Comparison of ENCODE assay signal across 6 cellular contexts in the genomic region with DNA sequence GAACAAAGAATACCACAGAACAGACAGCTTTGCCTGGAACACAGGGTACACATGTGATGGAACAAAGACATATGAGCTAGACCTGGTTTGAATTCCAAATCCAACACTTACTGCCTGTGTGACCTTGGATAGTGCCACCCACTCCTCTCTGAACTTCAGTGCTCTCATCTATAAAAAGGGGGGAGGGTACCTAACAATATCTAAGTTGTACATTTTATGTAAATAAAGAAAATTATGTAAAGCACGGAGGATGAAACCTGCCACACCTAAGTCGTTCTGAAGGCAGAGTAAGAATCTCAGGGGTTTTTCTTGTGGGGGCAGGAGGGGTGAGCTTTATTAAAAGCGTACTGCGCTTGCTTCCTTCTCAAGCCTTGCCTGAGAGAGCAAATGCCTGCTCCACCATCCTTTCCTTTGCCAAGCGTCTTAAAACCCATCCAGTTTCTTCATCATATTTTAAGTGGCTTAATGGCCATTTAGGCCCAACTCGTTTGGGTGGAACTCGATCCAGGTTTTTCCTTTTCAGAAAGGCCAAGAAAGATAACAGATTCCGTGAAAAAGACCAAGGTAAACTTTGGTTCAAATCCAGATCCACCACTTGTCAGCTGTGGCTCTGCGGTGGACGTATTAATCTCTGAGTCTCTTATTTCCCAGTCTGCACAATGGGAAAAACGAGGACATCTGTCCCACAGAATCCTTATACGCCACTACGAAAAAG. TPM values are rescaled to one million over a fixed set of nuclear protein-coding genes. Genes with fewer than 3 reads are reported as not detected.
A peak's percentile ranks its signal among the peaks of the same experiment; 100 is the strongest.
DNase-seq lines count a peak whose midpoint lies in the region; ATAC-seq, FAIRE-seq and TF ChIP-seq lines count a peak whose summit lies in the region.

No MANE protein-coding gene starts in this region.

- peak overlapping the region; percentile 95 to 100 (median 98) for H3K4me3 Mint-ChIP-seq in CD4-positive, CD25-positive, alpha-beta regulatory T cell
- H3K4me3 Mint-ChIP-seq in T-cell = peak overlapping the region; percentile 99 to 100 (median 100)

- H3K9me3 ChIP-seq in CD4-positive, CD25-positive, alpha-beta regulatory T cell (ENCODE audit: control insufficient read depth in 2 of 2, low read length in 2 of 2) = peaks cover 6 to 11% of the 10 kb centered on the region in 2 experiments
- peaks cover 0 to 4% of the 10 kb centered on the region in 2 donors for H3K9me3 ChIP-seq in kidney (ENCODE audit: control insufficient read depth in 1 of 2, low read length in 2 of 2)

- peak overlapping the region; percentile 93 for H3K27ac ChIP-seq in CD4-positive, CD25-positive, alpha-beta regulatory T cell (ENCODE audit: insufficient read depth, low read length, poor library complexity, severe bottlenecking)
- H3K27ac ChIP-seq in kidney (ENCODE audit: low read depth in 2 of 2, low read length in 2 of 2) = peak overlapping the region; percentile 88 to 90

- peak in 2 of 3 donors; percentile 22 to 45 for DNase-seq in CD4-positive, CD25-positive, alpha-beta regulatory T cell
- peak in 12 of 34 experiments; percentile 6 to 54 (median 17) for DNase-seq in T-cell
- DNase-seq in kidney = no peak
- DNase-seq in NCI-H526 treated with DMSO at 0.1 percent for 48 hours (lab: John Stamatoyannopoulos, UW) = no peak

- peaks cover 0 to 9% (median 4%) of the 10 kb centered on the region in 7 donors for H3K9me3 Mint-ChIP-seq in CD4-positive, CD25-positive, alpha-beta regulatory T cell
- H3K9me3 Mint-ChIP-seq in T-cell = peaks cover 0 to 6% (median 6%) of the 10 kb centered on the region in 3 donors

- H3K27me3 Mint-ChIP-seq in CD4-positive, CD25-positive, alpha-beta regulatory T cell = peaks cover 6% of the 10 kb centered on the region
- no peaks in the 10 kb centered on the region for H3K27me3 Mint-ChIP-seq in T-cell

- H3K27ac Mint-ChIP-seq in CD4-positive, CD25-positive, alpha-beta regulatory T cell = peak overlapping the region; percentile 97 to 100 (median 99)
- peak overlapping the region; percentile 98 to 99 for H3K27ac Mint-ChIP-seq in T-cell

- POLR2A ChIA-PET in T-cell (lab: Charles Lee) = interaction anchor here (0.6 to 2.1 kb wide), 7 partner anchors 10 to 102 kb away, joined by 3 to 7 read pairs (median 3); no protein-coding TSS in a partner anchor

- H3K36me3 ChIP-seq in CD4-positive, CD25-positive, alpha-beta regulatory T cell (ENCODE audit: control insufficient read depth, insufficient read depth, low read length) = peaks cover 38% of the 10 kb centered on the region
- peaks cover 6 to 19% of the 10 kb centered on the region in 2 donors for H3K36me3 ChIP-seq in kidney (ENCODE audit: control insufficient read depth in 1 of 2, insufficient read depth in 2 of 2, low read length in 2 of 2)

- H3K9ac ChIP-seq in kidney (ENCODE audit: low read length in 2 of 2) = peak overlapping the region; percentile 97

- H3K4me1 ChIP-seq in CD4-positive, CD25-positive, alpha-beta regulatory T cell (ENCODE audit: control insufficient read depth, insufficient read depth, low read length, poor library complexity, severe bottlenecking) = peaks cover 32% of the 10 kb centered on the region
- peaks cover 22 to 26% of the 10 kb centered on the region in 2 donors for H3K4me1 ChIP-seq in kidney (ENCODE audit: control insufficient read depth in 1 of 2, insufficient read depth in 1 of 2, low read depth in 1 of 2, low read length in 2 of 2)

- H3K4me1 Mint-ChIP-seq in CD4-positive, CD25-positive, alpha-beta regulatory T cell = peaks cover 38 to 58% (median 49%) of the 10 kb centered on the region in 4 donors
- peaks cover 54 to 60% (median 58%) of the 10 kb centered on the region in 3 donors for H3K4me1 Mint-ChIP-seq in T-cell

- H3K36me3 Mint-ChIP-seq in CD4-positive, CD25-positive, alpha-beta regulatory T cell = peaks cover 33% of the 10 kb centered on the region
- peaks cover 41% of the 10 kb centered on the region for H3K36me3 Mint-ChIP-seq in T-cell

- ATAC-seq in CD4-positive, CD25-positive, alpha-beta regulatory T cell (ENCODE audit: low read depth in 2 of 2) = no peak
- ATAC-seq in T-cell (replicated peaks in 1 of 4) (no peak), GM19328 (IDR thresholded peaks at IDR 0.05; ENCODE audit: unreplicated experiment) (no peak), GM21576 (IDR thresholded peaks at IDR 0.05; ENCODE audit: unreplicated experiment) (no peak)

- peak overlapping the region; percentile 96 for H3K4me3 ChIP-seq in CD4-positive, CD25-positive, alpha-beta regulatory T cell (ENCODE audit: low read depth, low read length)
- H3K4me3 ChIP-seq in kidney (ENCODE audit: low read length in 2 of 2) = peak overlapping the region; percentile 97

- H3K27me3 ChIP-seq in CD4-positive, CD25-positive, alpha-beta regulatory T cell (ENCODE audit: control insufficient read depth, insufficient read depth, low read length) = no peaks in the 10 kb centered on the region

- intact Hi-C loops in kidney (cut with DNase I) = no loop called here

- no peak for TF ChIP-seq CTCF in kidney (IDR thresholded peaks at IDR 0.05; ENCODE audit: borderline replicate concordance, extremely low read depth, insufficient read depth)

- FAIRE-seq in kidney (lab: Jason Lieb, UNC) = no peak

- CTCF ChIA-PET in T-cell (lab: Charles Lee) = interaction anchor here (0.6 to 4.3 kb wide), 5 partner anchors 42 to 57 kb away, joined by 3 to 20 read pairs (median 4); no protein-coding TSS in a partner anchor

RNA-seq across cellular contexts. Expression of gene DDX24, which starts 1.0 kb away (rescaled TPM):
- 518 TPM for total RNA-seq in CD4-positive, CD25-positive, alpha-beta regulatory T cell
- 100 to 1,000 TPM; 221 to 279 (median 244) TPM for polyA plus RNA-seq in CD4-positive, CD25-positive, alpha-beta regulatory T cell
- total RNA-seq in T-cell (100 to 1,000 TPM; 258 to 448 (median 265) TPM), kidney (193 TPM)
- polyA plus RNA-seq in kidney (ENCODE audit: insufficient read depth, low read depth, low replicate concordance) = 139 TPM

RNA-seq across cellular contexts. Expression of gene IFI27L1, which starts 1.1 kb away (rescaled TPM):
- total RNA-seq in CD4-positive, CD25-positive, alpha-beta regulatory T cell = 12.0 TPM
- polyA plus RNA-seq in CD4-positive, CD25-positive, alpha-beta regulatory T cell = 10 to 100 TPM in 2 of 4 donors, 1 to 10 TPM in 2; 5.8 to 11.2 (median 9.9) TPM
- total RNA-seq in T-cell = 10 to 100 TPM in 3 of 5 donors, 1 to 10 TPM in 2; 7.1 to 10.4 (median 10.0) TPM
- 22.5 TPM for total RNA-seq in kidney
- 30.6 TPM for polyA plus RNA-seq in kidney (ENCODE audit: insufficient read depth, low read depth, low replicate concordance)

RNA-seq across cellular contexts. Expression of gene IFI27, which starts 30.5 kb away (rescaled TPM):
- total RNA-seq in CD4-positive, CD25-positive, alpha-beta regulatory T cell = 2.9 TPM
- 10 to 100 TPM in 1 of 4 donors, 1 to 10 TPM in 2, under 1 TPM in 1; 0.71 to 13.1 (median 1.9) TPM for polyA plus RNA-seq in CD4-positive, CD25-positive, alpha-beta regulatory T cell
- total RNA-seq in T-cell = 1 to 10 TPM; 1.6 to 6.1 (median 1.8) TPM
- total RNA-seq in kidney = 143 TPM
- polyA plus RNA-seq in kidney (ENCODE audit: insufficient read depth, low read depth, low replicate concordance) = 356 TPM

RNA-seq across cellular contexts. Expression of gene IFI27L2, which starts 49.4 kb away (rescaled TPM):
- total RNA-seq in CD4-positive, CD25-positive, alpha-beta regulatory T cell = 27.5 TPM
- polyA plus RNA-seq in CD4-positive, CD25-positive, alpha-beta regulatory T cell = 10 to 100 TPM; 59.1 to 90.9 (median 75.9) TPM
- total RNA-seq in T-cell (10 to 100 TPM; 18.2 to 37.4 (median 27.7) TPM), kidney (28.2 TPM)
- 223 TPM for polyA plus RNA-seq in kidney (ENCODE audit: insufficient read depth, low read depth, low replicate concordance)

RNA-seq across cellular contexts. Expression of gene OTUB2, which starts 53.9 kb away (rescaled TPM):
- total RNA-seq in CD4-positive, CD25-positive, alpha-beta regulatory T cell = 0.25 TPM
- under 1 TPM in 3 of 4 donors, not detected in 1; 0.33 to 0.46 (median 0.41) TPM for polyA plus RNA-seq in CD4-positive, CD25-positive, alpha-beta regulatory T cell
- total RNA-seq in T-cell (under 1 TPM; 0.09 to 0.57 (median 0.28) TPM), kidney (1.1 TPM)
- polyA plus RNA-seq in kidney (ENCODE audit: insufficient read depth, low read depth, low replicate concordance) = 1.6 TPM

Comparison
In these comparisons a context has a peak if more than half of its experiments do, and no peak if none do; other contexts are left out.
1. DNase-seq: peak in CD4-positive, CD25-positive, alpha-beta regulatory T cell (2 of 3); none in kidney (single experiment) and NCI-H526 treated with DMSO at 0.1 percent for 48 hours (single experiment).
2. RNA of gene IFI27, which starts 30.5 kb away (total RNA-seq): 143 TPM in kidney (single experiment); 2.9 TPM in CD4-positive, CD25-positive, alpha-beta regulatory T cell (single experiment) and 1.6 to 6.1 TPM in T-cell; every median in the first group is over 10 times any median in the second.